ENCODE assay signal across 8 cellular contexts in the genomic region with DNA sequence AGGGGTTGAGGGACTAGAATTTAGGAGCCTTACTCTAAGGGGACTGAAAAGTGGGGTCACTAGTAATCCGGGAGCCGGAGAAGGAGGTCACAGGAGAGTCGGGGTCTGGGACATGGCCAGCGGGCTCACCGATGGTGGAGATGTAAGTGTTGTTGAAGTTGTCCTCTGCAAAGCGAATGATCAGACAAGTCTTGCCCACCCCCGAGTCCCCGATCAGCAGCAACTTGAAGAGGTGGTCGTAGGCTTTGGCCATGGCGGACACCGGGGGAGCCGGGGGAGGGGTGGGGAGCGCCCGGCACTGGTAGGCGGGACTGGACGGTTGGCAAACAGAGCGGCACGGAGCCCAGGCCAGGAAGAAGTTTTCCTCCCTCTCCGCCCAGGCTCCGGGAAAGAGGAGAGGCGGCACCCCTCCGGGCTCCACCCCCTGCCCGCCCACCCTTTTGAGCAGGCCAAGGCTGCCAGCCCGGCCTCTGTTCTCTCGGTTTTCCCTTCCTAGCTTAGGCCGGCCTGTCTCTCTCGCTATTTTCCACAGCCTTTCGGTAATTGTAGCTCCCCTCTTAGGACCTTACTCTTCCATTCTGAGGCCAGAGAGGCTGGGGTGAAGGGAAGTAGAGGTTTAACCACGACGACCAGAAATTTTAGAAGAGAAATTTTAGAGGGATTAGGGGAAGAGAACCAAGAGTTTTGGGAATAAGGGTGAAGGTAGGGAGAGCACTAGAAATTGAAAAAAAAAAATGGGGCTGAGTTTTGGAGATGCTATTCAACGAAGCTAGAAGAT. TPM values are rescaled to one million over a fixed set of nuclear protein-coding genes. Genes with fewer than 3 reads are reported as not detected.
A peak's percentile ranks its signal among the peaks of the same experiment; 100 is the strongest.
DNase-seq lines count a peak whose midpoint lies in the region; ATAC-seq and TF ChIP-seq lines count a peak whose summit lies in the region.

Gene RAB13, minus strand, starts transcription at position 356 of the 778 bp plus-strand sequence. Its CDS starts 103 bp downstream, at position 253.

- H3K36me3 Mint-ChIP-seq in Caco-2 (ENCODE audit: insufficient read depth, unreplicated experiment), result peaks cover 29% of the 10 kb centered on the region

- H3K4me3 ChIP-seq in Caco-2 (ENCODE audit: low read depth, low read length), result peak within 1 kb of the TSS; percentile 48
- peak within 1 kb of the TSS; percentile 83 for H3K4me3 ChIP-seq in choroid plexus epithelial cell (ENCODE audit: low read depth, low read length)
- H3K4me3 ChIP-seq in skeletal muscle tissue (ENCODE audit: low read length in 3 of 3), result peak within 1 kb of the TSS; percentile 75 to 87 (median 78)

- CTCF ChIA-PET in Caco-2 (lab: Charles Lee), result interaction anchor here (0.5 to 1.7 kb wide), 13 partner anchors 9 to 315 kb away, joined by 3 to 7 read pairs (median 3); partner anchors contain the start of genes CREB3L4, GATAD2B, ILF2 and INTS3

- peaks cover 13% of the 10 kb centered on the region for H3K9me3 Mint-ChIP-seq in Caco-2 (ENCODE audit: unreplicated experiment)

- ATAC-seq in HG02981 (IDR thresholded peaks at IDR 0.05; ENCODE audit: unreplicated experiment), result no peak

- peak within 1 kb of the TSS; percentile 93 for H3K4me3 Mint-ChIP-seq in Caco-2 (ENCODE audit: unreplicated experiment)

- peak within 1 kb of the TSS; percentile 83 for H3K27ac ChIP-seq in skeletal muscle tissue (ENCODE audit: low read depth, low read length)

- H3K4me1 ChIP-seq in Caco-2 (peaks cover 17% of the 10 kb centered on the region), skeletal muscle tissue (ENCODE audit: control insufficient read depth in 3 of 3, insufficient read depth in 3 of 3, low read length in 3 of 3) (peaks cover 14 to 19% (median 15%) of the 10 kb centered on the region in 3 donors)

- peaks cover 3% of the 10 kb centered on the region for H3K27me3 Mint-ChIP-seq in Caco-2 (ENCODE audit: insufficient read depth, unreplicated experiment)

- H3K27ac Mint-ChIP-seq in Caco-2 (ENCODE audit: unreplicated experiment), result peak within 1 kb of the TSS; percentile 83

- H3K9ac ChIP-seq in skeletal muscle tissue (ENCODE audit: low read depth in 1 of 3, low read length in 3 of 3), result peak within 1 kb of the TSS; percentile 72 to 91 (median 77)

- TF ChIP-seq CTCF in Caco-2 (IDR thresholded peaks at IDR 0.05; ENCODE audit: insufficient read depth in 1 of 2, low read depth in 1 of 2, low read length in 1 of 2, severe bottlenecking in 1 of 2, unreplicated experiment in 1 of 2) (no peak), choroid plexus epithelial cell (conservative IDR thresholded peaks at IDR 0.05; ENCODE audit: low read depth, low read length) (no peak)

- no TSS peak for BruUV-seq in Caco-2 (replicated peaks; lab: Mats Ljungman, UMichigan)

- no peaks in the 10 kb centered on the region for H3K27me3 ChIP-seq in Caco-2 (replicated peaks; ENCODE audit: control insufficient read depth, insufficient read depth, low read length)
- no peaks in the 10 kb centered on the region for H3K27me3 ChIP-seq in skeletal muscle tissue (ENCODE audit: control insufficient read depth in 3 of 3, insufficient read depth in 3 of 3, low read length in 3 of 3)

- POLR2A ChIA-PET in Caco-2 (lab: Charles Lee), result interaction anchor here (0.6 to 1.5 kb wide), 7 partner anchors 8 to 633 kb away, joined by 3 to 14 read pairs (median 4); partner anchors contain the start of genes JTB and SLC39A1

- H3K9me3 ChIP-seq in Caco-2 (no peaks in the 10 kb centered on the region), skeletal muscle tissue (ENCODE audit: control insufficient read depth in 3 of 3, low read length in 3 of 3) (no peaks in the 10 kb centered on the region)

- peaks cover 27% of the 10 kb centered on the region for H3K4me1 Mint-ChIP-seq in Caco-2 (ENCODE audit: low read depth, unreplicated experiment)

- peak; percentile 81 to 87 for DNase-seq in Caco-2
- DNase-seq in HUDEP-2 (lab: John Stamatoyannopoulos, UW; ENCODE audit: unreplicated experiment in 76 of 76), result peak in 69 of 76 experiments; percentile 12 to 81 (median 60)
- peak; percentile 81 for DNase-seq in choroid plexus epithelial cell (ENCODE audit: low read depth)
- DNase-seq in iris pigment epithelial cell (ENCODE audit: low read depth), result peak; percentile 78
- no peak for DNase-seq in activated CD4-positive, alpha-beta T cell treated with anti-CD3 and anti-CD28 coated beads, Interleukin-2, amount 50 U/mL, for 4 hours

- intact Hi-C loops in Caco-2 (cut with micrococcal nuclease; ENCODE audit: unreplicated experiment), result loop anchor here (1.0 to 5.0 kb wide), 8 partner anchors 9 to 307 kb away; partner anchors contain the start of genes CREB3L4, DENND4B, JTB and NPR1

- H3K36me3 ChIP-seq in Caco-2 (ENCODE audit: control insufficient read depth, insufficient read depth, low read length) (no peaks in the 10 kb centered on the region; the same call in 1 of the 2 replicates), skeletal muscle tissue (ENCODE audit: control insufficient read depth in 3 of 3, insufficient read depth in 3 of 3, low read length in 3 of 3) (peaks cover 2 to 8% (median 4%) of the 10 kb centered on the region in 3 donors)

TF ChIP-seq in PFSK-1, 5 proteins besides CTCF, POLR2A, EP300 and RAD21:
- peak; percentile 47; the same call in 1 of the 2 replicates for TF ChIP-seq SIN3A (IDR thresholded peaks at IDR 0.05; ENCODE audit: borderline replicate concordance, insufficient read depth, low read length)
- TF ChIP-seq TAF1 (IDR thresholded peaks at IDR 0.05; ENCODE audit: borderline replicate concordance, insufficient read depth, low read length), result peak; percentile 43; the same call in 1 of the 2 replicates
- TF ChIP-seq POLR2AphosphoS5 (IDR thresholded peaks at IDR 0.05; ENCODE audit: low read depth, low read length), result peak; percentile 70
- TF ChIP-seq FOXP2 (optimal IDR thresholded peaks at IDR 0.05; ENCODE audit: borderline replicate concordance, extremely low read depth, extremely low read length, insufficient read depth), result no peak
- TF ChIP-seq, protein P1, sequence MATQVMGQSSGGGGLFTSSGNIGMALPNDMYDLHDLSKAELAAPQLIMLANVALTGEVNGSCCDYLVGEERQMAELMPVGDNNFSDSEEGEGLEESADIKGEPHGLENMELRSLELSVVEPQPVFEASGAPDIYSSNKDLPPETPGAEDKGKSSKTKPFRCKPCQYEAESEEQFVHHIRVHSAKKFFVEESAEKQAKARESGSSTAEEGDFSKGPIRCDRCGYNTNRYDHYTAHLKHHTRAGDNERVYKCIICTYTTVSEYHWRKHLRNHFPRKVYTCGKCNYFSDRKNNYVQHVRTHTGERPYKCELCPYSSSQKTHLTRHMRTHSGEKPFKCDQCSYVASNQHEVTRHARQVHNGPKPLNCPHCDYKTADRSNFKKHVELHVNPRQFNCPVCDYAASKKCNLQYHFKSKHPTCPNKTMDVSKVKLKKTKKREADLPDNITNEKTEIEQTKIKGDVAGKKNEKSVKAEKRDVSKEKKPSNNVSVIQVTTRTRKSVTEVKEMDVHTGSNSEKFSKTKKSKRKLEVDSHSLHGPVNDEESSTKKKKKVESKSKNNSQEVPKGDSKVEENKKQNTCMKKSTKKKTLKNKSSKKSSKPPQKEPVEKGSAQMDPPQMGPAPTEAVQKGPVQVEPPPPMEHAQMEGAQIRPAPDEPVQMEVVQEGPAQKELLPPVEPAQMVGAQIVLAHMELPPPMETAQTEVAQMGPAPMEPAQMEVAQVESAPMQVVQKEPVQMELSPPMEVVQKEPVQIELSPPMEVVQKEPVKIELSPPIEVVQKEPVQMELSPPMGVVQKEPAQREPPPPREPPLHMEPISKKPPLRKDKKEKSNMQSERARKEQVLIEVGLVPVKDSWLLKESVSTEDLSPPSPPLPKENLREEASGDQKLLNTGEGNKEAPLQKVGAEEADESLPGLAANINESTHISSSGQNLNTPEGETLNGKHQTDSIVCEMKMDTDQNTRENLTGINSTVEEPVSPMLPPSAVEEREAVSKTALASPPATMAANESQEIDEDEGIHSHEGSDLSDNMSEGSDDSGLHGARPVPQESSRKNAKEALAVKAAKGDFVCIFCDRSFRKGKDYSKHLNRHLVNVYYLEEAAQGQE (IDR thresholded peaks at IDR 0.05; ENCODE audit: insufficient read depth in 1 of 2, low read depth in 2 of 2, low read length in 2 of 2), result no peak

RNA-seq across cellular contexts. Expression of gene RAB13, which starts in this region (rescaled TPM):
- total RNA-seq in Caco-2 (2022) (77.4 and 79.3 TPM in 2 replicates), skeletal muscle tissue (18.3 TPM)
- 85.5 TPM for polyA plus RNA-seq in PFSK-1 (2012; ENCODE audit: insufficient read length, low read depth)

Comparison
In these comparisons a context has a peak if more than half of its experiments do, and no peak if none do; other contexts are left out.
1. DNase-seq: peak in Caco-2 (2 of 2), HUDEP-2 (69 of 76), choroid plexus epithelial cell (single experiment) and iris pigment epithelial cell (single experiment); none in activated CD4-positive, alpha-beta T cell treated with anti-CD3 and anti-CD28 coated beads, Interleukin-2, amount 50 U/mL, for 4 hours (0 of 2).
2. Peak in every context shown above with its lines, with median percentiles within 50 percentile points of each other: H3K4me3 ChIP-seq.